ENCODE assay signal across 8 cellular contexts in genomic region chr1:186985889-186986491, GRCh38.
A peak's percentile ranks its signal among the peaks of the same experiment; 100 is the strongest.
DNase-seq lines count a peak whose midpoint lies in the region; ATAC-seq, FAIRE-seq and TF ChIP-seq lines count a peak whose summit lies in the region.

No MANE protein-coding gene starts in this region.

- TF ChIP-seq CTCF in LNCAP (IDR thresholded peaks at IDR 0.05) (peak; percentile 77), endothelial cell (IDR thresholded peaks at IDR 0.05; ENCODE audit: unreplicated experiment) (peak; percentile 75)

- peak overlapping the region; percentile 67 for H3K27ac ChIP-seq in muscle layer of duodenum (ENCODE audit: low read length)

- no peak overlapping the region for H3K4me3 ChIP-seq in muscle layer of duodenum (ENCODE audit: low read depth in 1 of 2, low read length in 2 of 2)

- no peaks in the 10 kb centered on the region for H3K9me3 Mint-ChIP-seq in endothelial cell (ENCODE audit: unreplicated experiment)

- H3K4me1 Mint-ChIP-seq in endothelial cell (ENCODE audit: unreplicated experiment) = peaks cover 16% of the 10 kb centered on the region

- ATAC-seq in GM21619 (IDR thresholded peaks at IDR 0.05; ENCODE audit: unreplicated experiment) = peak; percentile 84

- DNase-seq in EH (ENCODE audit: low read depth) = peak; percentile 66
- peak; percentile 41 for DNase-seq in RCC 7860 (ENCODE audit: low spot score)
- DNase-seq in endothelial cell (ENCODE audit: low spot score) = peak; percentile 28
- DNase-seq in activated T-cell treated with anti-CD3 and anti-CD28 coated beads, Interleukin-2, amount 50 U/mL, for 48 hours = no peak
- no peak for DNase-seq in ecto neural progenitor cell (ENCODE audit: low spot score)

- H3K27me3 ChIP-seq in muscle layer of duodenum (ENCODE audit: low read depth, low read length) = no peaks in the 10 kb centered on the region

- H3K9me3 ChIP-seq in muscle layer of duodenum (ENCODE audit: control insufficient read depth in 1 of 2, low read length in 2 of 2) = no peaks in the 10 kb centered on the region

- peaks cover 5 to 17% of the 10 kb centered on the region in 2 donors for H3K4me1 ChIP-seq in muscle layer of duodenum (ENCODE audit: control insufficient read depth in 1 of 2, insufficient read depth in 2 of 2, low read length in 2 of 2)

- peaks cover 1% of the 10 kb centered on the region for H3K27me3 Mint-ChIP-seq in endothelial cell (ENCODE audit: unreplicated experiment)

- FAIRE-seq in RCC 7860 (lab: Jason Lieb, UNC) = peak; percentile 76

- peaks cover 0 to 7% of the 10 kb centered on the region in 2 donors for H3K36me3 ChIP-seq in muscle layer of duodenum (ENCODE audit: control insufficient read depth in 1 of 2, insufficient read depth in 2 of 2, low read length in 2 of 2)

- no peak overlapping the region for H3K4me3 Mint-ChIP-seq in endothelial cell (ENCODE audit: unreplicated experiment)

- H3K27ac Mint-ChIP-seq in endothelial cell (ENCODE audit: unreplicated experiment) = no peak overlapping the region

- H3K36me3 Mint-ChIP-seq in endothelial cell (ENCODE audit: low read depth, unreplicated experiment) = no peaks in the 10 kb centered on the region

Comparison
In these comparisons a context has a peak if more than half of its experiments do, and no peak if none do; other contexts are left out.
1. DNase-seq: peak in EH (single experiment), RCC 7860 (single experiment) and endothelial cell (single experiment); none in activated T-cell treated with anti-CD3 and anti-CD28 coated beads, Interleukin-2, amount 50 U/mL, for 48 hours (0 of 2) and ecto neural progenitor cell (single experiment).